Comparison of ENCODE assay signal across 15 cellular contexts in the genomic region with DNA sequence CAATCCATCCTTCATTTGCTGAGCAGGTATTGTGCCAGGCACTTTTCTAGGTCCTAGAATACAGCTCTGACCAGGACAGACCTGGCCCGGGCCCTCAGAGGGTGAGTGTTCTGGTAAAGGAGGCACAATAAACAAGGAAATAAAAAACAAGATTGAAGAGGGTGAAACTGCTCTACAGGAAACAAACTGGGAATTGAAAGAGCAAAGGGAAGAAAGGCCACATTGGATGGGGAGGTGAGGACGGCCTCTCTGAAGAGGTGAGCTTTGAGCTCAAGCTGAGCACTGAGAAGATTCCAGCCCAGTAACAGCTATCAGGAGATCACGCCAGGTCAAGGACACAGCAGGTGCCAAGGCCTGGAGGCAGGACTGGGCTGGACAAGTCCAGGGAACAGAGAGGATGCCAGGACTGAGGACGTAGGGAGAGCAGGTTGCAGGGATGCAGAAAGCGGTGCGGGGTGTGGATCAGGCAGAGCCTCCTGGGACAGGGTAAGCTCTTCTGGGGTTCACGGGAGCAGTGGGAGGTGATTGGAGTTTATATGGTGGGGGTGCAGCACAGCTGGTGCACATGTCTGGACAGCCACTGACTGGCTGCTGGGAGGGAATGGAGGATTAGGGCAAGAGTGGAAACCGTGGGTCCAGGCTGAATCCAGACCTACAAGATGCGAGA.
"Had no signal": no experiment of that assay in that cellular context is flagged by ENCODE, and none has a peak within 500 bp of the region (broad histone marks: within the 10 kb centered on the region; RNA-seq: fewer than 3 reads in every experiment).

No MANE protein-coding gene starts in this region.

- H3K27ac Mint-ChIP-seq: naive B cell had no signal

- H3K27me3 ChIP-seq: esophagus muscularis mucosa, right atrium auricular region, upper lobe of left lung, vagina had no signal

- ATAC-seq: foreskin keratinocyte, left colon, left ventricle myocardium superior had no signal

- H3K36me3 ChIP-seq: esophagus muscularis mucosa, right atrium auricular region, upper lobe of left lung, vagina had no signal

- DNase-seq: effector memory CD4-positive, alpha-beta T cell; hippocampal formation; left colon; left ventricle myocardium superior; mesenchymal stem cell; naive B cell; small intestine; stimulated activated CD4-positive, alpha-beta T cell treated with anti-CD3 and anti-CD28 coated beads, Interleukin-12 subunit alpha, Interleukin-12 subunit beta, amount 100 ng/mL, for 4 hours; stimulated activated naive CD4-positive, alpha-beta T cell treated with Interleukin-2 at 50 U/mL for 16 hours; upper lobe of left lung had no signal

- H3K4me1 ChIP-seq: foreskin keratinocyte, upper lobe of left lung had no signal

- H3K4me3 ChIP-seq: esophagus muscularis mucosa, lung, right atrium auricular region, upper lobe of left lung, vagina had no signal

- H3K9me3 ChIP-seq: vagina had no signal
